Comparison of ENCODE assay signal across 30 cellular contexts in genomic region chr2:99611034-99611433, GRCh38.
"Had no signal": no experiment of that assay in that cellular context is flagged by ENCODE, and none has a peak within 500 bp of the region (broad histone marks: within the 10 kb centered on the region; RNA-seq: fewer than 3 reads in every experiment).

No MANE protein-coding gene starts in this region.

- ATAC-seq: activated CD4-positive, alpha-beta T cell treated with anti-CD3 and anti-CD28 coated beads for 36 hours; activated CD4-positive, CD25-positive, alpha-beta regulatory T cell treated with anti-CD3 and anti-CD28 coated beads, Interleukin-2, amount 50 U/mL, for 24 hours; activated CD8-positive, alpha-beta T cell treated with anti-CD3 and anti-CD28 coated beads, Interleukin-2, amount 10 ng/mL, durations not matched to agents 7 days and 5 days; activated naive CD4-positive, alpha-beta T cell treated with anti-CD3 and anti-CD28 coated beads, Interleukin-2, amount 50 U/mL, for 72 hours; body of pancreas; PC-3 had no signal

- H3K27ac Mint-ChIP-seq: activated CD4-positive, alpha-beta T cell treated with anti-CD3 and anti-CD28 coated beads for 36 hours; activated CD4-positive, alpha-beta T cell treated with anti-CD3 and anti-CD28 coated beads, Interleukin-2, amount 10 ng/mL, durations not matched to agents 7 days and 5 days; activated CD8-positive, alpha-beta T cell treated with anti-CD3 and anti-CD28 coated beads, Interleukin-2, amount 10 ng/mL, durations not matched to agents 7 days and 5 days; activated naive CD4-positive, alpha-beta T cell treated with anti-CD3 and anti-CD28 coated beads, Interleukin-2, amount 50 U/mL, for 72 hours; activated T-cell treated with anti-CD3 and anti-CD28 coated beads, Interleukin-2, amount 50 U/mL, for 24 hours; activated T-helper 2 cell treated with anti-CD3 and anti-CD28 coated beads, Interferon-gamma antibody, Interleukin-2, Interleukin-4, amounts not matched to agents 10 μg/mL and 5 μg/mL and 100 μg/mL, durations not matched to agents 14 hours and 24 hours and 36 hours; T-helper 1 cell treated with Interleukin-12 subunit alpha and Interleukin-12 subunit beta and Interleukin-4 antibody, amounts not matched to agents 30 μg/mL and 1 μg/mL, for 36 hours; T-helper 2 cell treated with Interferon-gamma antibody and Interleukin-4, amounts not matched to agents 5 μg/mL and 100 μg/mL, for 36 hours had no signal

- H3K4me1 Mint-ChIP-seq: activated CD4-positive, alpha-beta T cell treated with anti-CD3 and anti-CD28 coated beads for 36 hours; activated CD4-positive, alpha-beta T cell treated with anti-CD3 and anti-CD28 coated beads, Interleukin-2, amount 10 ng/mL, durations not matched to agents 7 days and 5 days had no signal

- H3K4me1 ChIP-seq: adrenal gland, body of pancreas, breast epithelium, Peyer's patch, SJSA1 had no signal

- H3K4me3 ChIP-seq: adrenal gland, body of pancreas, breast epithelium, Peyer's patch, SJSA1 had no signal

- H3K9me3 ChIP-seq: adrenal gland, body of pancreas, breast epithelium, Peyer's patch, SJSA1, SK-N-SH had no signal

- H3K9me2 ChIP-seq: SK-N-SH had no signal

- H3K27me3 ChIP-seq: adrenal gland, body of pancreas, breast epithelium, Peyer's patch, SJSA1 had no signal

- FAIRE-seq: astrocyte, TTC549 had no signal

- H3K27ac ChIP-seq: adrenal gland, body of pancreas, breast epithelium, Peyer's patch, SJSA1 had no signal

- H3K9me3 Mint-ChIP-seq: activated CD4-positive, alpha-beta T cell treated with anti-CD3 and anti-CD28 coated beads, Interleukin-2, amount 10 ng/mL, durations not matched to agents 7 days and 5 days; activated naive CD4-positive, alpha-beta T cell treated with anti-CD3 and anti-CD28 coated beads, Interleukin-2, amount 50 U/mL, for 72 hours; activated T-cell treated with anti-CD3 and anti-CD28 coated beads, Interleukin-2, amount 50 U/mL, for 24 hours; activated T-helper 2 cell treated with anti-CD3 and anti-CD28 coated beads, Interferon-gamma antibody, Interleukin-2, Interleukin-4, amounts not matched to agents 10 μg/mL and 5 μg/mL and 100 μg/mL, durations not matched to agents 14 hours and 24 hours and 36 hours; T-helper 1 cell treated with Interleukin-12 subunit alpha and Interleukin-12 subunit beta and Interleukin-4 antibody, amounts not matched to agents 30 μg/mL and 1 μg/mL, for 36 hours; T-helper 2 cell treated with Interferon-gamma antibody and Interleukin-4, amounts not matched to agents 5 μg/mL and 100 μg/mL, for 36 hours had no signal

- H3K4me3 Mint-ChIP-seq: activated CD4-positive, alpha-beta T cell treated with anti-CD3 and anti-CD28 coated beads for 36 hours; activated CD4-positive, alpha-beta T cell treated with anti-CD3 and anti-CD28 coated beads, Interleukin-2, amount 10 ng/mL, durations not matched to agents 7 days and 5 days; activated CD8-positive, alpha-beta T cell treated with anti-CD3 and anti-CD28 coated beads, Interleukin-2, amount 10 ng/mL, durations not matched to agents 7 days and 5 days; activated T-cell treated with anti-CD3 and anti-CD28 coated beads, Interleukin-2, amount 50 U/mL, for 24 hours; T-helper 1 cell treated with Interleukin-12 subunit alpha and Interleukin-12 subunit beta and Interleukin-4 antibody, amounts not matched to agents 30 μg/mL and 1 μg/mL, for 36 hours; T-helper 2 cell treated with Interferon-gamma antibody and Interleukin-4, amounts not matched to agents 5 μg/mL and 100 μg/mL, for 36 hours had no signal

- H3K36me3 Mint-ChIP-seq: activated naive CD4-positive, alpha-beta T cell treated with anti-CD3 and anti-CD28 coated beads, Interleukin-2, amount 50 U/mL, for 72 hours had no signal

- H3K36me3 ChIP-seq: adrenal gland, breast epithelium, Peyer's patch, SJSA1 had no signal

- DNase-seq: activated CD4-positive, alpha-beta T cell treated with anti-CD3 and anti-CD28 coated beads for 36 hours; activated CD4-positive, alpha-beta T cell treated with anti-CD3 and anti-CD28 coated beads, Interleukin-2, amount 10 ng/mL, durations not matched to agents 7 days and 5 days; activated CD4-positive, alpha-beta T cell treated with anti-CD3 and anti-CD28 coated beads, Interleukin-2, amount 50 U/mL, for 48 hours; activated CD8-positive, alpha-beta T cell treated with anti-CD3 and anti-CD28 coated beads, Interleukin-2, amount 10 ng/mL, durations not matched to agents 7 days and 5 days; activated gamma-delta T cell; activated naive CD4-positive, alpha-beta T cell treated with Interleukin-2 at 50 U/mL for 16 hours; activated T-cell treated with anti-CD3 and anti-CD28 coated beads, Interleukin-2, amount 50 U/mL, for 24 hours; adrenal gland; body of pancreas; NCI-H1105; NCI-H1417 treated with DMSO at 0.1 percent for 48 hours; NCI-H187 treated with DMSO at 0.1 percent for 48 hours; NCI-H2081; NCI-H345; NCI-H524 treated with DMSO at 0.1 percent for 48 hours; NK-92 treated with Interleukin-12 subunit alpha and Interleukin-12 subunit beta, amount 100 ng/mL, for 24 hours; PC-3; Peyer's patch; RPMI8226; SHP77 treated with DMSO at 0.1 percent for 48 hours; SK-N-SH had no signal

- H3K27me3 Mint-ChIP-seq: activated CD4-positive, alpha-beta T cell treated with anti-CD3 and anti-CD28 coated beads for 36 hours; activated CD4-positive, alpha-beta T cell treated with anti-CD3 and anti-CD28 coated beads, Interleukin-2, amount 10 ng/mL, durations not matched to agents 7 days and 5 days; activated T-cell treated with anti-CD3 and anti-CD28 coated beads, Interleukin-2, amount 50 U/mL, for 24 hours had no signal

- H3K4me2 ChIP-seq: SK-N-SH had no signal
